In genomic region chr22:24164243-24164642, GRCh38 we compare ENCODE assay signal across 8 cellular contexts.
"Had no signal": no experiment of that assay in that cellular context is flagged by ENCODE, and none has a peak within 500 bp of the region (broad histone marks: within the 10 kb centered on the region; RNA-seq: fewer than 3 reads in every experiment).

No MANE protein-coding gene starts in this region.

- H3K4me3 ChIP-seq: prostate gland, SK-N-MC had no signal

- H3K9me3 ChIP-seq: prostate gland had no signal

- H3K4me1 ChIP-seq: prostate gland had no signal

- ATAC-seq: stimulated activated naive CD8-positive, alpha-beta T cell treated with anti-CD3 and anti-CD28 coated beads, Interleukin-15, Interleukin-2, amounts not matched to agents 100 U/mL and 50 U/mL, for 24 hours had no signal

- DNase-seq: activated CD4-positive, alpha-beta memory T cell treated with anti-CD3 and anti-CD28 coated beads for 36 hours; activated naive CD4-positive, alpha-beta T cell treated with anti-CD3 and anti-CD28 coated beads for 36 hours; amniotic stem cell; immature natural killer cell; stimulated activated CD4-positive, alpha-beta T cell treated with anti-CD3 and anti-CD28 coated beads, Interleukin-12 subunit alpha, Interleukin-12 subunit beta, amount 100 ng/mL, for 4 hours; stimulated activated naive CD8-positive, alpha-beta T cell treated with anti-CD3 and anti-CD28 coated beads, Interleukin-15, Interleukin-2, amounts not matched to agents 100 U/mL and 50 U/mL, for 24 hours had no signal

- H3K27ac ChIP-seq: prostate gland, SK-N-MC had no signal
